ENCODE assay signal across 25 cellular contexts in genomic region chr9:96089425-96089824, GRCh38.
DNase-seq lines count a peak whose midpoint lies in the region; ATAC-seq and TF ChIP-seq lines count a peak whose summit lies in the region.
"Had no signal": no experiment of that assay in that cellular context is flagged by ENCODE, and none has a peak within 500 bp of the region (broad histone marks: within the 10 kb centered on the region; RNA-seq: fewer than 3 reads in every experiment).

No MANE protein-coding gene starts in this region.

- no peak for TF ChIP-seq POLR2A in erythroblast (IDR thresholded peaks at IDR 0.05; ENCODE audit: low read length)

- no peak overlapping the region for H3K4me3 Mint-ChIP-seq in HFFc6
- H3K4me3 Mint-ChIP-seq: B cell; CD14-positive monocyte; CD4-positive, alpha-beta memory T cell; CD4-positive, CD25-positive, alpha-beta regulatory T cell; CD8-positive, alpha-beta memory T cell had no signal

- intact Hi-C loops in sciatic nerve (cut with DNase I), result no loop called here

- peaks cover 4% of the 10 kb centered on the region for H3K27me3 Mint-ChIP-seq in HFFc6 (ENCODE audit: insufficient read depth)

- no peaks in the 10 kb centered on the region for H3K9me3 Mint-ChIP-seq in HFFc6

- no peaks in the 10 kb centered on the region for H3K4me1 Mint-ChIP-seq in HFFc6 (ENCODE audit: low read depth)
- H3K4me1 Mint-ChIP-seq: B cell; CD14-positive monocyte; CD4-positive, alpha-beta memory T cell; CD8-positive, alpha-beta memory T cell had no signal

- no peaks in the 10 kb centered on the region for H3K36me3 Mint-ChIP-seq in HFFc6 (ENCODE audit: low read depth)
- H3K36me3 Mint-ChIP-seq: CD14-positive monocyte; CD4-positive, alpha-beta memory T cell; CD4-positive, CD25-positive, alpha-beta regulatory T cell had no signal

- ATAC-seq in sciatic nerve, result peak; percentile 66
- no peak for ATAC-seq in GM21515 (IDR thresholded peaks at IDR 0.05; ENCODE audit: unreplicated experiment)
- ATAC-seq: GM12878 had no signal

- no peak for TF ChIP-seq CTCF in HFFc6 (IDR thresholded peaks at IDR 0.05)

- no peak overlapping the region for H3K27ac Mint-ChIP-seq in HFFc6
- H3K27ac Mint-ChIP-seq: B cell; CD14-positive monocyte; CD4-positive, alpha-beta memory T cell; CD4-positive, CD25-positive, alpha-beta regulatory T cell; CD8-positive, alpha-beta memory T cell had no signal

- DNase-seq in activated effector memory CD4-positive, alpha-beta T cell treated with anti-CD3 and anti-CD28 coated beads, Interleukin-2, amount 50 U/mL, for 16 hours, result peak; percentile 25
- DNase-seq in activated effector memory CD4-positive, alpha-beta T cell treated with Interleukin-2 at 50 U/mL for 16 hours, result no peak
- DNase-seq in NCI-H69 (lab: John Stamatoyannopoulos, UW) (peak; percentile 19), islet precursor cell (peak; percentile 15), sciatic nerve (ENCODE audit: low spot score) (no peak), HFFc6 (no peak), erythroblast (lab: John Stamatoyannopoulos, UW) (no peak)
- DNase-seq: 8988T; AML-193; C1 segment of cervical spinal cord; CD4-positive, alpha-beta memory T cell; CD4-positive, CD25-positive, alpha-beta regulatory T cell; CD8-positive, alpha-beta memory T cell; COR-L47; DMS 273 treated with DMSO at 0.1 percent for 48 hours; DMS153; DMS53; DMS79; DND-41; EL; GDM1 had no signal

Comparison
In these comparisons a context has a peak if more than half of its experiments do, and no peak if none do; other contexts are left out.
1. DNase-seq: peak in activated effector memory CD4-positive, alpha-beta T cell treated with anti-CD3 and anti-CD28 coated beads, Interleukin-2, amount 50 U/mL, for 16 hours (single experiment), NCI-H69 (single experiment) and islet precursor cell (single experiment); none in activated effector memory CD4-positive, alpha-beta T cell treated with Interleukin-2 at 50 U/mL for 16 hours (single experiment), sciatic nerve (single experiment), HFFc6 (single experiment) and erythroblast (0 of 2).